Comparison of ENCODE assay signal across 11 cellular contexts in genomic region chr2:41395692-41396091, GRCh38.
"Had no signal": no experiment of that assay in that cellular context is flagged by ENCODE, and none has a peak within 500 bp of the region (broad histone marks: within the 10 kb centered on the region; RNA-seq: fewer than 3 reads in every experiment).

No MANE protein-coding gene starts in this region.

- FAIRE-seq: H1, H54 had no signal

- H3K4me3 ChIP-seq: GM23248, GM23338, HAP-1 had no signal

- H3K4me2 ChIP-seq: GM23338 had no signal

- H2AFZ ChIP-seq: GM23248, GM23338 had no signal

- DNase-seq: GM23248, GOT3, H7, H9, HCEC 1CT, HFFc6 had no signal

- H3K27ac ChIP-seq: GM23248 had no signal

- ATAC-seq: GM23338, HCT116 had no signal

- H3K9me3 ChIP-seq: HAP-1 had no signal

- H3K36me3 ChIP-seq: HAP-1 had no signal

- H3K9ac ChIP-seq: GM23248 had no signal
